ENCODE assay signal across 13 cellular contexts in genomic region chr13:79581870-79582315, GRCh38.
DNase-seq lines count a peak whose midpoint lies in the region; ATAC-seq lines count a peak whose summit lies in the region.
"Had no signal": no experiment of that assay in that cellular context is flagged by ENCODE, and none has a peak within 500 bp of the region (broad histone marks: within the 10 kb centered on the region; RNA-seq: fewer than 3 reads in every experiment).

No MANE protein-coding gene starts in this region.

- no peaks in the 10 kb centered on the region for H3K27me3 ChIP-seq in skeletal muscle satellite cell (ENCODE audit: control insufficient read depth, insufficient read depth, low read length)
- H3K27me3 ChIP-seq: spleen had no signal

- no peak overlapping the region for H3K4me3 ChIP-seq in skeletal muscle satellite cell (ENCODE audit: low read length)
- H3K4me3 ChIP-seq: spleen had no signal

- H3K27me3 Mint-ChIP-seq in activated CD8-positive, alpha-beta T cell treated with anti-CD3 and anti-CD28 coated beads, Interleukin-2, amount 10 ng/mL, durations not matched to agents 7 days and 5 days (ENCODE audit: low read depth) = no peaks in the 10 kb centered on the region
- H3K27me3 Mint-ChIP-seq: activated B cell treated with CpG ODN at 0.5 μM for 24 hours had no signal

- no peaks in the 10 kb centered on the region for H3K4me1 Mint-ChIP-seq in activated CD8-positive, alpha-beta T cell treated with anti-CD3 and anti-CD28 coated beads, Interleukin-2, amount 10 ng/mL, durations not matched to agents 7 days and 5 days (ENCODE audit: low read depth)
- H3K4me1 Mint-ChIP-seq: activated B cell treated with CpG ODN at 0.5 μM for 24 hours had no signal

- H3K4me3 Mint-ChIP-seq in activated CD8-positive, alpha-beta T cell treated with anti-CD3 and anti-CD28 coated beads, Interleukin-2, amount 10 ng/mL, durations not matched to agents 7 days and 5 days = no peak overlapping the region
- H3K4me3 Mint-ChIP-seq: activated B cell treated with CpG ODN at 0.5 μM for 24 hours had no signal

- H3K36me3 ChIP-seq in skeletal muscle satellite cell (ENCODE audit: insufficient read depth, low read length) = no peaks in the 10 kb centered on the region
- H3K36me3 ChIP-seq: spleen had no signal

- CTCF ChIA-PET in activated CD8-positive, alpha-beta T cell treated with anti-CD3 and anti-CD28 coated beads, Interleukin-2, amount 10 ng/mL, durations not matched to agents 7 days and 5 days (lab: Charles Lee) = no interaction called here

- H3K9me3 ChIP-seq in skeletal muscle satellite cell (replicated peaks; ENCODE audit: low read length) = no peaks in the 10 kb centered on the region

- DNase-seq in HT1080 (ENCODE audit: low read depth) (peak; percentile 82), astrocyte of the hippocampus (ENCODE audit: low read depth, low spot score) (peak; percentile 38), head of caudate nucleus (peak in 27 of 42 donors; percentile 4 to 78 (median 38)), NCI-H1048 (lab: John Stamatoyannopoulos, UW) (no peak), SHP77 (lab: John Stamatoyannopoulos, UW) (no peak)
- no peak for DNase-seq in activated CD8-positive, alpha-beta T cell treated with anti-CD3 and anti-CD28 coated beads, Interleukin-2, amount 10 ng/mL, durations not matched to agents 7 days and 5 days
- DNase-seq: activated B cell treated with CpG ODN at 0.5 μM for 24 hours; cerebellar nuclear complex; NCI-H2107; spleen; stimulated activated CD8-positive, alpha-beta memory T cell treated with anti-CD3 and anti-CD28 coated beads, Interleukin-4, amount 100 ng/mL, for 48 hours had no signal

- peak overlapping the region; percentile 41 for H3K4me2 ChIP-seq in skeletal muscle satellite cell (ENCODE audit: low read length)

- H3K4me1 ChIP-seq in skeletal muscle satellite cell (ENCODE audit: control insufficient read depth, insufficient read depth, low read length) = peaks cover 10% of the 10 kb centered on the region
- H3K4me1 ChIP-seq: spleen had no signal

- POLR2A ChIA-PET in activated CD8-positive, alpha-beta T cell treated with anti-CD3 and anti-CD28 coated beads, Interleukin-2, amount 10 ng/mL, durations not matched to agents 7 days and 5 days (lab: Charles Lee) = no interaction called here

- no peaks in the 10 kb centered on the region for H3K36me3 Mint-ChIP-seq in activated CD8-positive, alpha-beta T cell treated with anti-CD3 and anti-CD28 coated beads, Interleukin-2, amount 10 ng/mL, durations not matched to agents 7 days and 5 days (ENCODE audit: low read depth)

- H3K27ac Mint-ChIP-seq in activated CD8-positive, alpha-beta T cell treated with anti-CD3 and anti-CD28 coated beads, Interleukin-2, amount 10 ng/mL, durations not matched to agents 7 days and 5 days = no peak overlapping the region
- H3K27ac Mint-ChIP-seq: activated B cell treated with CpG ODN at 0.5 μM for 24 hours had no signal

- H3K9ac ChIP-seq in skeletal muscle satellite cell (ENCODE audit: low read depth, low read length) = peak overlapping the region; percentile 6

- no peak for ATAC-seq in activated CD8-positive, alpha-beta T cell treated with anti-CD3 and anti-CD28 coated beads, Interleukin-2, amount 10 ng/mL, durations not matched to agents 7 days and 5 days
- no peak for ATAC-seq in GM18907 (IDR thresholded peaks at IDR 0.05; ENCODE audit: unreplicated experiment)

- no peaks in the 10 kb centered on the region for H3K9me3 Mint-ChIP-seq in activated CD8-positive, alpha-beta T cell treated with anti-CD3 and anti-CD28 coated beads, Interleukin-2, amount 10 ng/mL, durations not matched to agents 7 days and 5 days (ENCODE audit: insufficient read depth)

- intact Hi-C loops in head of caudate nucleus (cut with DNase I) = no loop called here

Comparison
In these comparisons a context has a peak if more than half of its experiments do, and no peak if none do; other contexts are left out.
1. DNase-seq: peak in HT1080 (single experiment), astrocyte of the hippocampus (single experiment) and head of caudate nucleus (27 of 42); none in activated CD8-positive, alpha-beta T cell treated with anti-CD3 and anti-CD28 coated beads, Interleukin-2, amount 10 ng/mL, durations not matched to agents 7 days and 5 days (single experiment), NCI-H1048 (single experiment) and SHP77 (0 of 2).